In the genomic region with DNA sequence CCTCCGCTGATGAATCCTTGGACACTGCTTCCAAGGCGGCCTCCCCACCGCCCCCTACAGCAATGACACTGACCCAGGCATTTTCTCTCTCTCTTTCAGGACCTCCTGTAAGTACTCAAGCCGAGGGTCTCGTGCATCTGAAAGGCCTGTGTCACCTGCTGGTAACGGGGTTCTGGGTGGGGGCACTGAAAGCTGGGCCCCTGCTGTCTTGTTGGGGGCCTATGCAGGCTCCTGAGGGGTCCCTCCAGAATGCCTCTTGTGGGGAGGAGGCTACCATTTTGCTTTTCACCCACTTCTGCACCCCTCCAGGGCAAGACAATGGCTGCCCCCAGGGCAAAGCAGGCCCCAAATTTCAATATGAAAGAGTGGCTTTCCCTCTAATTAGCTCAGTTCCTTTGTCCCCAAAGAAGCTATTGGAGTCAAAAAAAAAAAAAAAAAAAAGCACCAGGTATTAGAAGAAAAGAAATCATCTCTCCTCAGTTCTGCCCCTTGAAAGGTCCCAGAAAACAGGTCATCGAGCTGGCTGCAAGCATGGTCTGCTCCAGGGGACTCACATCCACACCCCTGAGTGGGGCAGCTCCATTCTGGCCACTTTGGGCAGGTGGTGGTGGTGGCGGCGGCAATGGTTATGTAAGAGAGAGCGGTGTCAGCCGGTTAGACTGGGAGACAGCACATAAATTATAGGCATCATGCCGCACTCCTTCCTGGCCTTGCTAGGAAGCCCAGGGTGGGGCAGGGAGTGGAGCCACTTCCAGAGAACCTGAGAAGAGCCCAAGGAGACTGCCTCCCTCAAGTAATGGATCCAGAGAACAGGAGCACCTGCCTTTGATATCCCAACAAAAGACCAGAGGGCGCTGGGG, we compare ENCODE assay signal across 21 cellular contexts.
DNase-seq lines count a peak whose midpoint lies in the region; ATAC-seq, FAIRE-seq and TF ChIP-seq lines count a peak whose summit lies in the region.
"Had no signal": no experiment of that assay in that cellular context is flagged by ENCODE, and none has a peak within 500 bp of the region (broad histone marks: within the 10 kb centered on the region; RNA-seq: fewer than 3 reads in every experiment).

No MANE protein-coding gene starts in this region.

- no peak overlapping the region for H3K27ac Mint-ChIP-seq in CD8-positive, alpha-beta T cell
- H3K27ac Mint-ChIP-seq: activated naive CD4-positive, alpha-beta T cell treated with anti-CD3 and anti-CD28 coated beads, Interleukin-2, amount 50 U/mL, for 72 hours; activated T-cell treated with anti-CD3 and anti-CD28 coated beads, Interleukin-2, amount 50 U/mL, for 72 hours; CD8-positive, alpha-beta memory T cell had no signal

- BruUV-seq in K562 (replicated peaks; lab: Mats Ljungman, UMichigan): no TSS peak

- TF ChIP-seq CTCF in K562 (IDR thresholded peaks at IDR 0.05 in 2 of 3, conservative IDR thresholded peaks at IDR 0.05 in 1 of 3; ENCODE audit: insufficient read depth in 2 of 3, low read depth in 1 of 3, low read length in 3 of 3): no peak
- no peak for TF ChIP-seq CTCF in keratinocyte (optimal IDR thresholded peaks at IDR 0.05 in 1 of 3, IDR thresholded peaks at IDR 0.05 in 1 of 3, conservative IDR thresholded peaks at IDR 0.05 in 1 of 3; ENCODE audit: extremely low read depth in 1 of 3, insufficient read depth in 2 of 3, low read length in 3 of 3)
- TF ChIP-seq CTCF in CD8-positive, alpha-beta T cell (IDR thresholded peaks at IDR 0.05): no peak

- in situ Hi-C loops in K562 (cut with MboI): no loop called here

- H3K4me2 ChIP-seq in K562 (ENCODE audit: insufficient read depth, low read length): no peak overlapping the region
- peak overlapping the region; percentile 47 for H3K4me2 ChIP-seq in keratinocyte (ENCODE audit: control insufficient read depth, extremely low read depth, insufficient read depth, low read depth, low read length)

- dilution Hi-C loops in keratinocyte (cut with MboI; ENCODE audit: extremely low pct_ligation_motif_present, low sequenced_read_pairs): no loop called here

- FAIRE-seq in K562 (lab: Jason Lieb, UNC): no peak
- FAIRE-seq in keratinocyte (lab: Jason Lieb, UNC): no peak
- no peak for FAIRE-seq in small intestine (lab: Jason Lieb, UNC)
- FAIRE-seq: astrocyte, HepG2 had no signal

- H3K9ac ChIP-seq in K562 (ENCODE audit: insufficient read depth in 1 of 2, low read depth in 2 of 2, low read length in 2 of 2) (no peak overlapping the region), keratinocyte (ENCODE audit: control insufficient read depth, extremely low read depth, insufficient read depth, low read length) (no peak overlapping the region)

- no peaks in the 10 kb centered on the region for H3K9me3 Mint-ChIP-seq in CD8-positive, alpha-beta T cell
- H3K9me3 Mint-ChIP-seq: activated naive CD4-positive, alpha-beta T cell treated with anti-CD3 and anti-CD28 coated beads, Interleukin-2, amount 50 U/mL, for 72 hours; activated T-cell treated with anti-CD3 and anti-CD28 coated beads, Interleukin-2, amount 50 U/mL, for 72 hours; CD8-positive, alpha-beta memory T cell; mesothelial cell of epicardium had no signal

- H3K4me3 ChIP-seq in K562 (no peak overlapping the region), keratinocyte (ENCODE audit: control insufficient read depth in 2 of 3, extremely low read depth in 1 of 3, insufficient read depth in 2 of 3, low read depth in 1 of 3, low read length in 3 of 3) (no peak overlapping the region), small intestine (ENCODE audit: low read depth in 1 of 2, low read length in 2 of 2) (no peak overlapping the region)
- H3K4me3 ChIP-seq in CD8-positive, alpha-beta T cell (ENCODE audit: low read depth, low read length): no peak overlapping the region

- H3K79me2 ChIP-seq in K562 (ENCODE audit: control insufficient read depth, insufficient read depth, low read length) (no peaks in the 10 kb centered on the region), keratinocyte (ENCODE audit: control insufficient read depth, insufficient read depth, low read length) (no peaks in the 10 kb centered on the region)

- H3K4me1 ChIP-seq in K562 (replicated peaks in 1 of 2; ENCODE audit: control insufficient read depth in 2 of 2, insufficient read depth in 2 of 2, low read length in 2 of 2) (peaks cover 0 to 3% of the 10 kb centered on the region in 2 experiments; a peak in 1 of 5 replicates), keratinocyte (ENCODE audit: control insufficient read depth, extremely low read depth, insufficient read depth, low read length) (peaks cover 69% of the 10 kb centered on the region), small intestine (ENCODE audit: control insufficient read depth in 2 of 2, insufficient read depth in 1 of 2, low read depth in 1 of 2, low read length in 1 of 2) (peaks cover 2 to 7% of the 10 kb centered on the region in 2 donors)
- no peaks in the 10 kb centered on the region for H3K4me1 ChIP-seq in CD8-positive, alpha-beta T cell (ENCODE audit: insufficient read depth, low read length)

- TF ChIP-seq RAD21 in K562 (CRISPR knock-in tag; conservative IDR thresholded peaks at IDR 0.05 in 1 of 2, IDR thresholded peaks at IDR 0.05 in 1 of 2): no peak

- intact Hi-C loops in K562 (cut with micrococcal nuclease): no loop called here
- intact Hi-C loops in CD8-positive, alpha-beta T cell (cut with DNase I, micrococcal nuclease): no loop called here

- H3K27me3 ChIP-seq in K562 (ENCODE audit: control insufficient read depth in 2 of 2, insufficient read depth in 2 of 2, low read length in 2 of 2) (peaks cover 24 to 80% of the 10 kb centered on the region in 2 experiments), keratinocyte (ENCODE audit: control insufficient read depth, extremely low read depth, insufficient read depth, low read length) (no peaks in the 10 kb centered on the region), small intestine (ENCODE audit: control insufficient read depth in 2 of 2, insufficient read depth in 2 of 2, low read length in 2 of 2) (no peaks in the 10 kb centered on the region)
- no peaks in the 10 kb centered on the region for H3K27me3 ChIP-seq in CD8-positive, alpha-beta T cell (ENCODE audit: insufficient read depth, low read length)
- H3K27me3 ChIP-seq: testis had no signal

- WGBS in K562 (ENCODE audit: insufficient coverage, low coverage, missing lambda C conversion rate): 1% methylated on average over 13 of the region's 13 CpGs
- WGBS in small intestine, 3 donors: 57 to 79% (median 63%) methylated on average over 13 of the region's 13 CpGs

- no peaks in the 10 kb centered on the region for H3K36me3 ChIP-seq in K562 (ENCODE audit: control insufficient read depth, insufficient read depth, low read length)
- H3K36me3 ChIP-seq in keratinocyte (ENCODE audit: control insufficient read depth in 2 of 2, extremely low read depth in 1 of 2, insufficient read depth in 2 of 2, low read length in 2 of 2): no peaks in the 10 kb centered on the region
- no peaks in the 10 kb centered on the region for H3K36me3 ChIP-seq in small intestine (ENCODE audit: control insufficient read depth in 2 of 2, insufficient read depth in 2 of 2, low read length in 2 of 2)
- H3K36me3 ChIP-seq in CD8-positive, alpha-beta T cell (ENCODE audit: insufficient read depth, low read length): no peaks in the 10 kb centered on the region
- H3K36me3 ChIP-seq: heart right ventricle had no signal

- H3K27ac ChIP-seq in K562 (ENCODE audit: extremely low read depth, low read depth, low read length) (no peak overlapping the region), keratinocyte (ENCODE audit: control insufficient read depth, insufficient read depth, low read length) (no peak overlapping the region), small intestine (ENCODE audit: low read depth in 1 of 2, low read length in 1 of 2) (no peak overlapping the region)
- H3K27ac ChIP-seq in CD8-positive, alpha-beta T cell (ENCODE audit: low read depth, low read length): no peak overlapping the region

- DNase-seq in HT-29 (ENCODE audit: low spot score) (peak; percentile 50), K562 (ENCODE audit: extremely low read depth in 1 of 4, low spot score in 3 of 4) (no peak), keratinocyte (ENCODE audit: low read depth, low spot score) (no peak), small intestine (peak; percentile 55), 8988T (no peak)
- no peak for DNase-seq in CD8-positive, alpha-beta T cell
- DNase-seq: activated T-cell treated with anti-CD3 and anti-CD28 coated beads, Interleukin-2, amount 50 U/mL, for 72 hours; CD8-positive, alpha-beta memory T cell; DMS79 treated with DMSO at 0.1 percent for 48 hours; heart right ventricle; NCI-H1436; NCI-H69; T-helper 9 cell; testis had no signal

- H3K4me1 Mint-ChIP-seq in CD8-positive, alpha-beta T cell (ENCODE audit: low read depth): no peaks in the 10 kb centered on the region
- H3K4me1 Mint-ChIP-seq: CD8-positive, alpha-beta memory T cell had no signal

- CTCF ChIA-PET in K562 (lab: Yijun Ruan, JAX; ENCODE audit: low intra/inter-chr PET ratio): no interaction called here
- CTCF ChIA-PET in CD8-positive, alpha-beta T cell (lab: Charles Lee): interaction anchor here (0.6 kb wide), 1 partner anchor 1068 kb away, joined by 3 read pairs; no protein-coding TSS in a partner anchor

- no peaks in the 10 kb centered on the region for H3K36me3 Mint-ChIP-seq in CD8-positive, alpha-beta T cell
- H3K36me3 Mint-ChIP-seq: activated naive CD4-positive, alpha-beta T cell treated with anti-CD3 and anti-CD28 coated beads, Interleukin-2, amount 50 U/mL, for 72 hours; CD8-positive, alpha-beta memory T cell; mesothelial cell of epicardium had no signal

- POLR2A ChIA-PET in K562 (lab: Yijun Ruan, JAX): interaction anchor here (0.6 kb wide), 2 partner anchors 73 to 81 kb away, joined by 4 read pairs; no protein-coding TSS in a partner anchor
- POLR2A ChIA-PET in CD8-positive, alpha-beta T cell (lab: Charles Lee): no interaction called here

- H2AFZ ChIP-seq in K562 (ENCODE audit: low read depth, low read length): no peak overlapping the region
- no peak overlapping the region for H2AFZ ChIP-seq in keratinocyte (ENCODE audit: control insufficient read depth, low read length)

- TF ChIP-seq EP300 in K562 (IDR thresholded peaks at IDR 0.05; ENCODE audit: low read length): no peak

- H3K27me3 Mint-ChIP-seq in CD8-positive, alpha-beta T cell (ENCODE audit: low read depth): peaks cover 1% of the 10 kb centered on the region

- peaks cover 3% of the 10 kb centered on the region for H3K9me1 ChIP-seq in K562 (ENCODE audit: control insufficient read depth, insufficient read depth, low read length)
- no peaks in the 10 kb centered on the region for H3K9me1 ChIP-seq in keratinocyte (ENCODE audit: control insufficient read depth, extremely low read depth, insufficient read depth, low read length)

- ATAC-seq in K562: no peak
- ATAC-seq in GM19324 (IDR thresholded peaks at IDR 0.05; ENCODE audit: low FRiP score, unreplicated experiment): no peak
- no peak for ATAC-seq in HG03135 (IDR thresholded peaks at IDR 0.05; ENCODE audit: unreplicated experiment)
- ATAC-seq in CD8-positive, alpha-beta T cell: no peak
- ATAC-seq: activated CD4-positive, CD25-positive, alpha-beta regulatory T cell treated with anti-CD3 and anti-CD28 coated beads, Interleukin-2, amount 50 U/mL, for 24 hours; activated naive CD4-positive, alpha-beta T cell treated with anti-CD3 and anti-CD28 coated beads, Interleukin-2, amount 50 U/mL, for 72 hours; activated T-cell treated with anti-CD3 and anti-CD28 coated beads, Interleukin-2, amount 50 U/mL, for 72 hours; HepG2 had no signal

- H4K20me1 ChIP-seq in K562 (replicated peaks; ENCODE audit: control insufficient read depth, insufficient read depth, low read length) (peaks cover 21% of the 10 kb centered on the region), keratinocyte (ENCODE audit: control insufficient read depth, extremely low read depth, insufficient read depth, low read length) (no peaks in the 10 kb centered on the region)

- no peak overlapping the region for H3K4me3 Mint-ChIP-seq in CD8-positive, alpha-beta T cell
- H3K4me3 Mint-ChIP-seq: activated T-cell treated with anti-CD3 and anti-CD28 coated beads, Interleukin-2, amount 50 U/mL, for 72 hours; CD8-positive, alpha-beta memory T cell; mesothelial cell of epicardium had no signal

- H3K9me3 ChIP-seq in K562 (replicated peaks; ENCODE audit: control insufficient read depth, insufficient read depth, low read depth, low read length) (no peaks in the 10 kb centered on the region), keratinocyte (ENCODE audit: control insufficient read depth, low read depth, low read length) (no peaks in the 10 kb centered on the region), small intestine (ENCODE audit: control insufficient read depth, low read depth) (no peaks in the 10 kb centered on the region)
- no peaks in the 10 kb centered on the region for H3K9me3 ChIP-seq in CD8-positive, alpha-beta T cell (ENCODE audit: low read length)
- H3K9me3 ChIP-seq: heart right ventricle, testis had no signal

- TF ChIP-seq POLR2A in K562 (conservative IDR thresholded peaks at IDR 0.05): no peak

Comparison
In these comparisons a context has a peak if more than half of its experiments do, and no peak if none do; other contexts are left out.
1. DNase-seq: peak in HT-29 (single experiment) and small intestine (single experiment); none in K562 (0 of 4), keratinocyte (single experiment), 8988T (single experiment) and CD8-positive, alpha-beta T cell (0 of 7).